In genomic region chr11:114553642-114554041, GRCh38 we compare ENCODE assay signal across 2 cellular contexts.
TF ChIP-seq lines count a peak whose summit lies in the region.

No MANE protein-coding gene starts in this region.

TF ChIP-seq in IMR-90, 13 proteins besides CTCF, POLR2A, EP300 and RAD21:
- TF ChIP-seq MAZ (IDR thresholded peaks at IDR 0.05; ENCODE audit: borderline replicate concordance, low read depth, low read length), result no peak
- TF ChIP-seq NFE2L2 (IDR thresholded peaks at IDR 0.05; ENCODE audit: low read depth, low read length), result no peak
- no peak for TF ChIP-seq SMC3 (IDR thresholded peaks at IDR 0.05; ENCODE audit: low read depth, low read length)
- TF ChIP-seq CEBPB (IDR thresholded peaks at IDR 0.05; ENCODE audit: low read depth, low read length), result no peak
- no peak for TF ChIP-seq BHLHE40 (IDR thresholded peaks at IDR 0.05; ENCODE audit: low read depth, low read length)
- no peak for TF ChIP-seq USF2 (IDR thresholded peaks at IDR 0.05; ENCODE audit: low read depth, low read length)
- no peak for TF ChIP-seq RCOR1 (IDR thresholded peaks at IDR 0.05; ENCODE audit: insufficient replicate concordance, low read length)
- no peak for TF ChIP-seq RFX5 (IDR thresholded peaks at IDR 0.05; ENCODE audit: low read depth, low read length)
- no peak for TF ChIP-seq ELK1 (IDR thresholded peaks at IDR 0.05; ENCODE audit: borderline replicate concordance, low read depth, low read length)
- no peak for TF ChIP-seq FOS (IDR thresholded peaks at IDR 0.05; ENCODE audit: low read depth, low read length)
- no peak for TF ChIP-seq MXI1 (IDR thresholded peaks at IDR 0.05; ENCODE audit: borderline replicate concordance, low read depth, low read length)
- no peak for TF ChIP-seq MAFK (IDR thresholded peaks at IDR 0.05; ENCODE audit: low read depth, low read length)
- no peak for TF ChIP-seq CHD1 (IDR thresholded peaks at IDR 0.05; ENCODE audit: low read depth, low read length)

TF ChIP-seq in H1, 55 proteins besides CTCF, POLR2A, EP300 and RAD21:
- no peak for TF ChIP-seq CBX5 (IDR thresholded peaks at IDR 0.05; ENCODE audit: low read depth, low read length)
TF ChIP-seq in H1: peak in this region for 0.
